ENCODE assay signal across 9 cellular contexts in the genomic region with DNA sequence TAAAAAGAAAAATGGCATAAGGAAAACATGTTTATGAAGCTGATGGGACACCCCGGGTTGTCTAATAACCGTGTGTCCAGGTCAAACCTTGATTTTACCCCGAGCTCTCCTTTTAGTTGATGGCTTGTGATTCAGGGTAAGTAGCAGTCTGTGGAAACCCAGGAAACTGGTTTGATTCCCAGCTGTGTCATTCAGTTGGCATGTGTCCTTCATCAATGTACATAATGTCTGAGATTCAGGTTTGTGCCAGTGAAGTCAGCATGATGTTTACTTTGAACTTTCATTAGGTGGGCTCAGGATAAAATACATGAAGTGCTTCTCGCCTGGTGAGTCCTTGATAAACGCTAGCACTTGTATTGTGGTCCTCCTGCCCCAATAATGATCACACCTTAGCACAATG. TPM values are rescaled to one million over a fixed set of nuclear protein-coding genes. Genes with fewer than 3 reads are reported as not detected.
DNase-seq lines count a peak whose midpoint lies in the region; ATAC-seq, FAIRE-seq and TF ChIP-seq lines count a peak whose summit lies in the region.
"Had no signal": no experiment of that assay in that cellular context is flagged by ENCODE, and none has a peak within 500 bp of the region (broad histone marks: within the 10 kb centered on the region; RNA-seq: fewer than 3 reads in every experiment).

No MANE protein-coding gene starts in this region.

- H3K27me3 ChIP-seq in RWPE2 (ENCODE audit: insufficient read depth, poor library complexity, severe bottlenecking) (no peaks in the 10 kb centered on the region), keratinocyte (ENCODE audit: control insufficient read depth, extremely low read depth, insufficient read depth, low read length) (no peaks in the 10 kb centered on the region), stomach smooth muscle (ENCODE audit: control insufficient read depth in 1 of 2, insufficient read depth in 2 of 2, low read length in 2 of 2) (no peaks in the 10 kb centered on the region)

- TF ChIP-seq CTCF in RWPE2 (IDR thresholded peaks at IDR 0.05; ENCODE audit: poor library complexity, severe bottlenecking) (no peak), keratinocyte (optimal IDR thresholded peaks at IDR 0.05 in 1 of 3, IDR thresholded peaks at IDR 0.05 in 1 of 3, conservative IDR thresholded peaks at IDR 0.05 in 1 of 3; ENCODE audit: extremely low read depth in 1 of 3, insufficient read depth in 2 of 3, low read length in 3 of 3) (no peak), omental fat pad (IDR thresholded peaks at IDR 0.05) (no peak)

- no peak overlapping the region for H2AFZ ChIP-seq in keratinocyte (ENCODE audit: control insufficient read depth, low read length)

- ATAC-seq in activated CD4-positive, alpha-beta T cell treated with anti-CD3 and anti-CD28 coated beads for 36 hours: no peak
- ATAC-seq in RWPE2 (ENCODE audit: low read depth) (peak; percentile 28), omental fat pad (ENCODE audit: low FRiP score) (no peak)

- peaks cover 19% of the 10 kb centered on the region for H3K79me2 ChIP-seq in keratinocyte (ENCODE audit: control insufficient read depth, insufficient read depth, low read length)

- H3K9me1 ChIP-seq in keratinocyte (ENCODE audit: control insufficient read depth, extremely low read depth, insufficient read depth, low read length): no peaks in the 10 kb centered on the region

- H3K36me3 Mint-ChIP-seq in activated CD4-positive, alpha-beta T cell treated with anti-CD3 and anti-CD28 coated beads for 36 hours (ENCODE audit: low read depth): peaks cover 4% of the 10 kb centered on the region

- H3K9me3 ChIP-seq in RWPE2 (ENCODE audit: severe bottlenecking) (no peaks in the 10 kb centered on the region), keratinocyte (ENCODE audit: control insufficient read depth, low read depth, low read length) (no peaks in the 10 kb centered on the region), stomach smooth muscle (ENCODE audit: control insufficient read depth in 2 of 2, low read length in 2 of 2) (no peaks in the 10 kb centered on the region)

- CTCF ChIA-PET in activated CD4-positive, alpha-beta T cell treated with anti-CD3 and anti-CD28 coated beads for 36 hours (lab: Charles Lee): interaction anchor here (0.6 to 8.2 kb wide), 39 partner anchors 9 to 565 kb away, joined by 3 to 97 read pairs (median 5); partner anchors contain the start of gene ISY1

- no peak for FAIRE-seq in keratinocyte (lab: Jason Lieb, UNC)

- no peak overlapping the region for H3K4me3 Mint-ChIP-seq in activated CD4-positive, alpha-beta T cell treated with anti-CD3 and anti-CD28 coated beads for 36 hours

- H3K27me3 Mint-ChIP-seq in activated CD4-positive, alpha-beta T cell treated with anti-CD3 and anti-CD28 coated beads for 36 hours: no peaks in the 10 kb centered on the region

- peak overlapping the region; percentile 49 for H3K27ac Mint-ChIP-seq in activated CD4-positive, alpha-beta T cell treated with anti-CD3 and anti-CD28 coated beads for 36 hours

- H3K4me1 Mint-ChIP-seq in activated CD4-positive, alpha-beta T cell treated with anti-CD3 and anti-CD28 coated beads for 36 hours: peaks cover 20% of the 10 kb centered on the region

- POLR2A ChIA-PET in activated CD4-positive, alpha-beta T cell treated with anti-CD3 and anti-CD28 coated beads for 36 hours (lab: Charles Lee): interaction anchor here (0.8 kb wide), 1 partner anchor 62 kb away, joined by 3 read pairs; no protein-coding TSS in a partner anchor

- H3K36me3 ChIP-seq in RWPE2 (ENCODE audit: low read depth) (peaks cover 6% of the 10 kb centered on the region; the same call in 1 of the 2 replicates), keratinocyte (ENCODE audit: control insufficient read depth in 2 of 2, extremely low read depth in 1 of 2, insufficient read depth in 2 of 2, low read length in 2 of 2) (no peaks in the 10 kb centered on the region), stomach smooth muscle (ENCODE audit: control insufficient read depth in 2 of 2, insufficient read depth in 2 of 2, low read length in 2 of 2) (peaks cover 0 to 4% of the 10 kb centered on the region in 2 donors)

- intact Hi-C loops in activated CD4-positive, alpha-beta T cell treated with anti-CD3 and anti-CD28 coated beads for 36 hours (cut with DNase I, micrococcal nuclease): loop anchor here (1.0 to 10.0 kb wide), 8 partner anchors 62 to 628 kb away; partner anchors contain the start of genes ACAD9 (in 2 of the 2), CNBP (in 1 of the 2) and ISY1 (in 1 of the 2)

- DNase-seq in activated CD4-positive, alpha-beta T cell treated with anti-CD3 and anti-CD28 coated beads for 36 hours: no peak
- no peak for DNase-seq in activated CD4-positive, alpha-beta T cell treated with anti-CD3 and anti-CD28 coated beads for 4 hours
- DNase-seq in RWPE2 (ENCODE audit: low spot score): no peak
- DNase-seq in keratinocyte (ENCODE audit: low read depth, low spot score): no peak
- DNase-seq in omental fat pad (ENCODE audit: low spot score): no peak
- no peak for DNase-seq in GDM1 (lab: John Stamatoyannopoulos, UW)
- no peak for DNase-seq in dedifferentiated amniotic fluid mesenchymal stem cell (ENCODE audit: extremely low spot score)
- DNase-seq: activated gamma-delta T cell had no signal

- H3K9me3 Mint-ChIP-seq in activated CD4-positive, alpha-beta T cell treated with anti-CD3 and anti-CD28 coated beads for 36 hours (ENCODE audit: low read depth): no peaks in the 10 kb centered on the region

- dilution Hi-C loops in keratinocyte (cut with MboI; ENCODE audit: extremely low pct_ligation_motif_present, low sequenced_read_pairs): no loop called here

- peak overlapping the region; percentile 33 for H3K9ac ChIP-seq in keratinocyte (ENCODE audit: control insufficient read depth, extremely low read depth, insufficient read depth, low read length)
- H3K9ac ChIP-seq in stomach smooth muscle (ENCODE audit: low read length in 2 of 2): peak overlapping the region; percentile 8 to 66

- H3K4me3 ChIP-seq in RWPE2 (ENCODE audit: severe bottlenecking): no peak overlapping the region
- no peak overlapping the region for H3K4me3 ChIP-seq in keratinocyte (ENCODE audit: control insufficient read depth in 2 of 3, extremely low read depth in 1 of 3, insufficient read depth in 2 of 3, low read depth in 1 of 3, low read length in 3 of 3)
- H3K4me3 ChIP-seq in stomach smooth muscle (ENCODE audit: low read length in 2 of 2): peak overlapping the region in 1 of 2 donors; percentile 52

- H3K4me1 ChIP-seq in RWPE2 (ENCODE audit: insufficient read depth, poor library complexity, severe bottlenecking) (peaks cover 13% of the 10 kb centered on the region), keratinocyte (ENCODE audit: control insufficient read depth, extremely low read depth, insufficient read depth, low read length) (peaks cover 23% of the 10 kb centered on the region), stomach smooth muscle (ENCODE audit: control insufficient read depth, insufficient read depth, low read length) (peaks cover 21% of the 10 kb centered on the region)

- no peaks in the 10 kb centered on the region for H4K20me1 ChIP-seq in keratinocyte (ENCODE audit: control insufficient read depth, extremely low read depth, insufficient read depth, low read length)

- H3K27ac ChIP-seq in RWPE2 (ENCODE audit: poor library complexity, severe bottlenecking): peak overlapping the region; percentile 46
- H3K27ac ChIP-seq in keratinocyte (ENCODE audit: control insufficient read depth, insufficient read depth, low read length): peak overlapping the region; percentile 50
- H3K27ac ChIP-seq in stomach smooth muscle (ENCODE audit: low read length): peak overlapping the region; percentile 37

- peak overlapping the region; percentile 57 for H3K4me2 ChIP-seq in keratinocyte (ENCODE audit: control insufficient read depth, extremely low read depth, insufficient read depth, low read depth, low read length)

RNA-seq across cellular contexts. Expression of gene COPG1, which starts 4.3 kb away (rescaled TPM):
- total RNA-seq in activated CD4-positive, alpha-beta T cell treated with anti-CD3 and anti-CD28 coated beads for 36 hours: 100 to 1,000 TPM; 120 to 142 TPM
- 58.5 to 135 TPM (median 65.5 TPM) in 3 replicates for polyA plus RNA-seq in keratinocyte
- 64.3 TPM for polyA plus RNA-seq in keratinocyte (2011; ENCODE audit: low read depth)
- 68.1 and 68.9 TPM in 2 replicates for polyA plus RNA-seq in keratinocyte (2011; cell fraction: cytosol; rRNA removed)
- 102 and 125 TPM in 2 replicates for polyA plus RNA-seq in keratinocyte (2011; cell fraction: nucleus; rRNA removed)
- 91.1 and 126 TPM in 2 replicates for polyA plus RNA-seq in keratinocyte (2012; ENCODE audit: low replicate concordance)
- 153 to 219 TPM (median 195 TPM) in 3 replicates for polyA minus RNA-seq in keratinocyte
- 110 TPM for polyA minus RNA-seq in keratinocyte (2011; cell fraction: cytosol; rRNA and poly(A)+ RNA removed)
- 80.5 and 113 TPM in 2 replicates for polyA minus RNA-seq in keratinocyte (2011; cell fraction: nucleus; rRNA and poly(A)+ RNA removed)
- total RNA-seq in omental fat pad: 100 to 1,000 TPM; 107 to 148 (median 127) TPM

RNA-seq across cellular contexts. Expression of gene HMCES, which starts 33.5 kb away (rescaled TPM):
- total RNA-seq in activated CD4-positive, alpha-beta T cell treated with anti-CD3 and anti-CD28 coated beads for 36 hours: 10 to 100 TPM; 43.1 to 56.7 TPM
- 36.4 to 66.4 TPM (median 54.6 TPM) in 3 replicates for polyA plus RNA-seq in keratinocyte
- 11.3 TPM for polyA plus RNA-seq in keratinocyte (2011; ENCODE audit: low read depth)
- 39.0 and 41.1 TPM in 2 replicates for polyA plus RNA-seq in keratinocyte (2011; cell fraction: cytosol; rRNA removed)
- 43.9 and 45.5 TPM in 2 replicates for polyA plus RNA-seq in keratinocyte (2011; cell fraction: nucleus; rRNA removed)
- polyA plus RNA-seq in keratinocyte (2012; ENCODE audit: low replicate concordance): 39.9 and 63.3 TPM in 2 replicates
- polyA minus RNA-seq in keratinocyte: 16.7 to 31.2 TPM (median 27.3 TPM) in 3 replicates
- 22.1 TPM for polyA minus RNA-seq in keratinocyte (2011; cell fraction: cytosol; rRNA and poly(A)+ RNA removed)
- polyA minus RNA-seq in keratinocyte (2011; cell fraction: nucleus; rRNA and poly(A)+ RNA removed): 8.9 and 21.1 TPM in 2 replicates
- total RNA-seq in omental fat pad: 10 to 100 TPM; 25.9 to 30.3 (median 27.1) TPM
